ENCODE assay signal across 10 cellular contexts in genomic region chr3:126287171-126287535, GRCh38.
DNase-seq lines count a peak whose midpoint lies in the region; TF ChIP-seq lines count a peak whose summit lies in the region.
"Had no signal": no experiment of that assay in that cellular context is flagged by ENCODE, and none has a peak within 500 bp of the region (broad histone marks: within the 10 kb centered on the region; RNA-seq: fewer than 3 reads in every experiment).

No MANE protein-coding gene starts in this region.

- H3K36me3 ChIP-seq in OCI-LY7 (ENCODE audit: insufficient read depth, low read length) (no peaks in the 10 kb centered on the region), mesodermal cell (ENCODE audit: control insufficient read depth, insufficient read depth, low read length) (no peaks in the 10 kb centered on the region), tibial nerve (no peaks in the 10 kb centered on the region)

- no TSS peak for BruUV-seq in OCI-LY7 (replicated peaks; lab: Mats Ljungman, UMichigan)

- H3K79me2 ChIP-seq in OCI-LY7 (ENCODE audit: insufficient read depth, low read depth, low read length): no peaks in the 10 kb centered on the region

- TF ChIP-seq CTCF in OCI-LY7 (conservative IDR thresholded peaks at IDR 0.05; ENCODE audit: low read length): no peak
- no peak for TF ChIP-seq CTCF in epithelial cell of proximal tubule (conservative IDR thresholded peaks at IDR 0.05; ENCODE audit: low read depth, low read length)
- no peak for TF ChIP-seq CTCF in tibial nerve (IDR thresholded peaks at IDR 0.05)

- no peaks in the 10 kb centered on the region for H3K27me3 ChIP-seq in tibial nerve

- intact Hi-C loops in OCI-LY7 (cut with micrococcal nuclease; ENCODE audit: unreplicated experiment): loop anchor here (10.0 kb wide), 1 partner anchor 188 kb away; the partner anchor contains the start of gene ZXDC

- H3K9me3 ChIP-seq in OCI-LY7 (ENCODE audit: low read length) (peaks cover 8% of the 10 kb centered on the region; the same call in 1 of the 2 replicates), mesodermal cell (ENCODE audit: control insufficient read depth, low read length) (no peaks in the 10 kb centered on the region), tibial nerve (no peaks in the 10 kb centered on the region)

- peak overlapping the region; percentile 66 for H3K4me3 ChIP-seq in OCI-LY7 (ENCODE audit: low read depth, low read length, poor library complexity, severe bottlenecking)
- peak overlapping the region; percentile 63 for H3K4me3 ChIP-seq in epithelial cell of proximal tubule (ENCODE audit: low read depth, low read length)
- H3K4me3 ChIP-seq in mesodermal cell (ENCODE audit: extremely low read depth, insufficient read depth, low read length, poor library complexity, severe bottlenecking): peak overlapping the region; percentile 31
- peak overlapping the region; percentile 33 to 55 (median 35) for H3K4me3 ChIP-seq in tibial nerve

- H2AFZ ChIP-seq in OCI-LY7 (ENCODE audit: low read length): peak overlapping the region; percentile 59

- peak overlapping the region; percentile 91 for H3K4me2 ChIP-seq in OCI-LY7 (ENCODE audit: low read length)

- POLR2A ChIA-PET in OCI-LY7 (lab: Charles Lee): interaction anchor here (1.2 to 1.4 kb wide), 2 partner anchors 12 to 27 kb away, joined by 3 to 8 read pairs; no protein-coding TSS in a partner anchor

- 7 to 8% methylated on average over 3 to 4 of the region's 7 CpGs for WGBS in mesodermal cell (ENCODE audit: insufficient coverage in 2 of 2), 2 experiments
- 4 to 13% methylated on average over 7 of the region's 7 CpGs for WGBS in tibial nerve, 2 donors

- H3K27ac ChIP-seq in OCI-LY7 (ENCODE audit: low read depth, low read length, poor library complexity, severe bottlenecking): peak overlapping the region; percentile 83
- H3K27ac ChIP-seq in mesodermal cell (ENCODE audit: low read depth, low read length, severe bottlenecking): peak overlapping the region; percentile 59
- H3K27ac ChIP-seq in tibial nerve: peak overlapping the region; percentile 74 to 96 (median 88)

- in situ Hi-C loops in G401 (cut with HindIII; ENCODE audit: low sequenced_read_pairs): no loop called here

- no peaks in the 10 kb centered on the region for H3K9me2 ChIP-seq in OCI-LY7 (ENCODE audit: insufficient read depth, low read length)

- H4K20me1 ChIP-seq in OCI-LY7 (ENCODE audit: insufficient read depth, low read length): no peaks in the 10 kb centered on the region

- no peak for TF ChIP-seq EP300 in tibial nerve (IDR thresholded peaks at IDR 0.05)

- H3K4me1 ChIP-seq in OCI-LY7 (ENCODE audit: insufficient read depth, low read length, poor library complexity, severe bottlenecking) (peaks cover 59% of the 10 kb centered on the region), mesodermal cell (ENCODE audit: control insufficient read depth, insufficient read depth, low read length, poor library complexity, severe bottlenecking) (peaks cover 6% of the 10 kb centered on the region), tibial nerve (peaks cover 0 to 29% (median 12%) of the 10 kb centered on the region in 4 donors)

- no peak for DNase-seq in OCI-LY7 (ENCODE audit: low spot score)
- no peak for DNase-seq in epithelial cell of proximal tubule (ENCODE audit: low read depth)
- no peak for DNase-seq in tibial nerve (ENCODE audit: low spot score in 2 of 2)
- DNase-seq in G401 (ENCODE audit: low spot score): no peak
- DNase-seq in NCI-H2196 treated with DMSO at 0.1 percent for 48 hours (lab: John Stamatoyannopoulos, UW; ENCODE audit: unreplicated experiment): no peak
- DNase-seq in NCI-H510A (lab: John Stamatoyannopoulos, UW): no peak
- DNase-seq in NCI-H2171 treated with DMSO at 0.1 percent for 48 hours (lab: John Stamatoyannopoulos, UW): no peak
- DNase-seq: NCI-H1436, SIG-M5 had no signal

- no peak for TF ChIP-seq POLR2A in tibial nerve (IDR thresholded peaks at IDR 0.05)

- CTCF ChIA-PET in OCI-LY7 (lab: Charles Lee; ENCODE audit: unreplicated experiment): interaction anchor here (0.8 to 1.2 kb wide), 2 partner anchors 9 to 26 kb away, joined by 3 to 4 read pairs; no protein-coding TSS in a partner anchor
